1 cellular context compared by ENCODE assay signal in the genomic region with DNA sequence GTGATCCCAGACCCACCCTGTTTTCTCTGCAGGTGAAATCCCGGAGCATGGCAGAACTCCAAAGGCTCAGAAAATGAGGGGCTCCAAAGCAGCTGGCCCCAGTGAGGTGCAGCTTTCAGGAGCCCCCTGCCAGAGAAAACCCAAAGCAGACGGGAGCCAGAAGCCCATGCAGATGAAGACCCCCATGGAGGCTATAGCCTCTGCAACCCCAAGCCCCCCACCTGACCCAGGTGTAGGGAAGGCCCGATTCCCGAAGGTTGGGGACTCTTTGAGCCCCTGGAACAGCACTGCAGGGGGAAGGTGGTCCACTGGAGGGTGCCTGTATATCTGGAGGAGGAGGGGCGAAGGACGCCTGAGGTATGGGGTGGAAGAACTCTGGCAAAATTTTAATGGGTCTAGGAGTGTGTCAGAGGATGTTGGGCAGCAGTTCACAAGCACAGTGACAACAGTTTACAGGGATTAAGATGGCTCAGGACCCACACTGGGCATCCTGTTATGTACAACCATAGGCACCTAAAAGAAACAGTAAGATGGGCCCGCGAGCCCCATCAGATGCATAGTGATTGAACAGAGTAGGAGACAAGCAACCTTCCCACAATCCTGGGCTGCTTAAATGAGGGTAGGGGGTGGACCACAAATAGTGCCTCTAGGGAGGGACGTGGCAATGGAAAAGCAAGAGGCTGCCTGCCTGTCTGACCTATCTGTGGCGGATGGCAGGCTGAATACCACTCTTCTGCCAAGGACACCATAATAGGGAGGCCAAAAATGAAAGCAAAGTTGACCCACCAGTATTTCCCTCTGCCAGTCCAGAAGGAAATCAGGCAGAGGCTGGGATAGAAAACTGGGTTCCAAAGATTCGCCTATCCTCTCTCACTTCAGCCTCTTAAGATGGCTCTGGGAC.
TF ChIP-seq lines count a peak whose summit lies in the region.

No MANE protein-coding gene starts in this region.

TF ChIP-seq in GM23338, 12 proteins besides CTCF, POLR2A, EP300 and RAD21 (continued from another document):
- TF ChIP-seq EZH2phosphoT487 (IDR thresholded peaks at IDR 0.05; ENCODE audit: unreplicated experiment) (no peak), ZNF331 (CRISPR knock-in tag; IDR thresholded peaks at IDR 0.05; ENCODE audit: low read depth) (no peak), STAT1 (IDR thresholded peaks at IDR 0.05; ENCODE audit: unreplicated experiment) (no peak)
- TF ChIP-seq, protein P1, sequence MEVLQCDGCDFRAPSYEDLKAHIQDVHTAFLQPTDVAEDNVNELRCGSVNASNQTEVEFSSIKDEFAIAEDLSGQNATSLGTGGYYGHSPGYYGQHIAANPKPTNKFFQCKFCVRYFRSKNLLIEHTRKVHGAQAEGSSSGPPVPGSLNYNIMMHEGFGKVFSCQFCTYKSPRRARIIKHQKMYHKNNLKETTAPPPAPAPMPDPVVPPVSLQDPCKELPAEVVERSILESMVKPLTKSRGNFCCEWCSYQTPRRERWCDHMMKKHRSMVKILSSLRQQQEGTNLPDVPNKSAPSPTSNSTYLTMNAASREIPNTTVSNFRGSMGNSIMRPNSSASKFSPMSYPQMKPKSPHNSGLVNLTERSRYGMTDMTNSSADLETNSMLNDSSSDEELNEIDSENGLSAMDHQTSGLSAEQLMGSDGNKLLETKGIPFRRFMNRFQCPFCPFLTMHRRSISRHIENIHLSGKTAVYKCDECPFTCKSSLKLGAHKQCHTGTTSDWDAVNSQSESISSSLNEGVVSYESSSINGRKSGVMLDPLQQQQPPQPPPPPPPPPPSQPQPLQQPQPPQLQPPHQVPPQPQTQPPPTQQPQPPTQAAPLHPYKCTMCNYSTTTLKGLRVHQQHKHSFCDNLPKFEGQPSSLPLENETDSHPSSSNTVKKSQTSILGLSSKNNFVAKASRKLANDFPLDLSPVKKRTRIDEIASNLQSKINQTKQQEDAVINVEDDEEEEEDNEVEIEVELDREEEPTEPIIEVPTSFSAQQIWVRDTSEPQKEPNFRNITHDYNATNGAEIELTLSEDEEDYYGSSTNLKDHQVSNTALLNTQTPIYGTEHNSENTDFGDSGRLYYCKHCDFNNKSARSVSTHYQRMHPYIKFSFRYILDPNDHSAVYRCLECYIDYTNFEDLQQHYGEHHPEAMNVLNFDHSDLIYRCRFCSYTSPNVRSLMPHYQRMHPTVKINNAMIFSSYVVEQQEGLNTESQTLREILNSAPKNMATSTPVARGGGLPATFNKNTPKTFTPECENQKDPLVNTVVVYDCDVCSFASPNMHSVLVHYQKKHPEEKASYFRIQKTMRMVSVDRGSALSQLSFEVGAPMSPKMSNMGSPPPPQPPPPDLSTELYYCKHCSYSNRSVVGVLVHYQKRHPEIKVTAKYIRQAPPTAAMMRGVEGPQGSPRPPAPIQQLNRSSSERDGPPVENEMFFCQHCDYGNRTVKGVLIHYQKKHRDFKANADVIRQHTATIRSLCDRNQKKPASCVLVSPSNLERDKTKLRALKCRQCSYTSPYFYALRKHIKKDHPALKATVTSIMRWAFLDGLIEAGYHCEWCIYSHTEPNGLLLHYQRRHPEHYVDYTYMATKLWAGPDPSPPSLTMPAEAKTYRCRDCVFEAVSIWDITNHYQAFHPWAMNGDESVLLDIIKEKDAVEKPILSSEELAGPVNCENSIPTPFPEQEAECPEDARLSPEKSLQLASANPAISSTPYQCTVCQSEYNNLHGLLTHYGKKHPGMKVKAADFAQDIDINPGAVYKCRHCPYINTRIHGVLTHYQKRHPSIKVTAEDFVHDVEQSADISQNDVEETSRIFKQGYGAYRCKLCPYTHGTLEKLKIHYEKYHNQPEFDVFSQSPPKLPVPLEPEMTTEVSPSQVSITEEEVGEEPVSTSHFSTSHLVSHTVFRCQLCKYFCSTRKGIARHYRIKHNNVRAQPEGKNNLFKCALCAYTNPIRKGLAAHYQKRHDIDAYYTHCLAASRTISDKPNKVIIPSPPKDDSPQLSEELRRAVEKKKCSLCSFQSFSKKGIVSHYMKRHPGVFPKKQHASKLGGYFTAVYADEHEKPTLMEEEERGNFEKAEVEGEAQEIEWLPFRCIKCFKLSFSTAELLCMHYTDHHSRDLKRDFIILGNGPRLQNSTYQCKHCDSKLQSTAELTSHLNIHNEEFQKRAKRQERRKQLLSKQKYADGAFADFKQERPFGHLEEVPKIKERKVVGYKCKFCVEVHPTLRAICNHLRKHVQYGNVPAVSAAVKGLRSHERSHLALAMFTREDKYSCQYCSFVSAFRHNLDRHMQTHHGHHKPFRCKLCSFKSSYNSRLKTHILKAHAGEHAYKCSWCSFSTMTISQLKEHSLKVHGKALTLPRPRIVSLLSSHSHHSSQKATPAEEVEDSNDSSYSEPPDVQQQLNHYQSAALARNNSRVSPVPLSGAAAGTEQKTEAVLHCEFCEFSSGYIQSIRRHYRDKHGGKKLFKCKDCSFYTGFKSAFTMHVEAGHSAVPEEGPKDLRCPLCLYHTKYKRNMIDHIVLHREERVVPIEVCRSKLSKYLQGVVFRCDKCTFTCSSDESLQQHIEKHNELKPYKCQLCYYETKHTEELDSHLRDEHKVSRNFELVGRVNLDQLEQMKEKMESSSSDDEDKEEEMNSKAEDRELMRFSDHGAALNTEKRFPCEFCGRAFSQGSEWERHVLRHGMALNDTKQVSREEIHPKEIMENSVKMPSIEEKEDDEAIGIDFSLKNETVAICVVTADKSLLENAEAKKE (CRISPR knock-in tag; IDR thresholded peaks at IDR 0.05), result no peak
